ENCODE assay signal across 8 cellular contexts in genomic region chr14:21509432-21510143, GRCh38. TPM values are rescaled to one million over a fixed set of nuclear protein-coding genes. Genes with fewer than 3 reads are reported as not detected.
DNase-seq lines count a peak whose midpoint lies in the region; ATAC-seq and TF ChIP-seq lines count a peak whose summit lies in the region.

No MANE protein-coding gene starts in this region.

- H3K4me3 Mint-ChIP-seq in neural progenitor cell, result peak overlapping the region; percentile 99

- WGBS in ectodermal cell, 2 experiments, result 86 to 87% methylated on average over 6 of the region's 6 CpGs

- ATAC-seq in GM18907 (IDR thresholded peaks at IDR 0.05; ENCODE audit: unreplicated experiment) (no peak), GM18498 (IDR thresholded peaks at IDR 0.05; ENCODE audit: unreplicated experiment) (no peak), HG03457 (IDR thresholded peaks at IDR 0.05; ENCODE audit: unreplicated experiment) (no peak)

- H3K4me1 ChIP-seq in ES-I3 (ENCODE audit: insufficient read depth, low read length) (peaks cover 7% of the 10 kb centered on the region; the same call in 1 of the 2 replicates), ectodermal cell (ENCODE audit: control insufficient read depth, insufficient read depth, low read length) (peaks cover 7% of the 10 kb centered on the region), neural progenitor cell (peaks cover 16% of the 10 kb centered on the region)

- H3K4me2 ChIP-seq in neural progenitor cell, result peak overlapping the region; percentile 93

- no peak for TF ChIP-seq POLR2A in NB4 (IDR thresholded peaks at IDR 0.05; ENCODE audit: extremely low read depth, insufficient read length)

- no peak for TF ChIP-seq CTCF in NB4 (IDR thresholded peaks at IDR 0.05; ENCODE audit: low read depth, low read length)
- no peak for TF ChIP-seq CTCF in neural progenitor cell (IDR thresholded peaks at IDR 0.05)

- H3K4me3 ChIP-seq in NB4 (ENCODE audit: low read depth, low read length), result peak overlapping the region; percentile 91
- H3K4me3 ChIP-seq in ectodermal cell (ENCODE audit: insufficient read depth, low read depth, low read length), result peak overlapping the region; percentile 65
- peak overlapping the region; percentile 75 for H3K4me3 ChIP-seq in neural progenitor cell

- H3F3A ChIP-seq in neural progenitor cell (ENCODE audit: low read depth), result peaks cover 18% of the 10 kb centered on the region

- no peak for DNase-seq in NB4 (ENCODE audit: low read depth)
- no peak for DNase-seq in neural progenitor cell (ENCODE audit: low spot score)
- no peak for DNase-seq in NCI-H748 (lab: John Stamatoyannopoulos, UW; ENCODE audit: unreplicated experiment)

- H4K20me1 ChIP-seq in neural progenitor cell (ENCODE audit: low read depth), result peaks cover 7% of the 10 kb centered on the region

- peaks cover 5% of the 10 kb centered on the region for H3K9me3 Mint-ChIP-seq in neural progenitor cell

- H3K27ac ChIP-seq in ectodermal cell (ENCODE audit: insufficient read depth, low read depth, low read length, poor library complexity, severe bottlenecking) (no peak overlapping the region), neural progenitor cell (no peak overlapping the region)

- no peak overlapping the region for H2AFZ ChIP-seq in neural progenitor cell (replicated peaks)

- H3K9me3 ChIP-seq in ES-I3 (ENCODE audit: control insufficient read depth, insufficient read depth, low read length) (no peaks in the 10 kb centered on the region), ectodermal cell (ENCODE audit: control insufficient read depth, low read length) (no peaks in the 10 kb centered on the region), neural progenitor cell (ENCODE audit: low read depth) (no peaks in the 10 kb centered on the region)

- peak overlapping the region; percentile 89; the same call in 1 of the 2 replicates for H3K9ac ChIP-seq in ES-I3 (ENCODE audit: low read depth, low read length)
- peak overlapping the region; percentile 56 for H3K9ac ChIP-seq in neural progenitor cell

- H3K27me3 ChIP-seq in ectodermal cell (ENCODE audit: control insufficient read depth, insufficient read depth, low read length, poor library complexity, severe bottlenecking), result no peaks in the 10 kb centered on the region
- no peaks in the 10 kb centered on the region for H3K27me3 ChIP-seq in neural progenitor cell

- peaks cover 2% of the 10 kb centered on the region for H3K27me3 Mint-ChIP-seq in neural progenitor cell (ENCODE audit: insufficient read depth, low read depth)

- peaks cover 66% of the 10 kb centered on the region for H3K79me2 ChIP-seq in neural progenitor cell (ENCODE audit: low read depth)

- no peak overlapping the region for H3K27ac Mint-ChIP-seq in neural progenitor cell

- H3K4me1 Mint-ChIP-seq in neural progenitor cell, result peaks cover 38% of the 10 kb centered on the region

- H3K36me3 Mint-ChIP-seq in neural progenitor cell, result peaks cover 16% of the 10 kb centered on the region

- H3K36me3 ChIP-seq in ES-I3 (ENCODE audit: insufficient read depth, low read length) (no peaks in the 10 kb centered on the region; the same call in 1 of the 2 replicates), ectodermal cell (ENCODE audit: control insufficient read depth, insufficient read depth, low read length) (peaks cover 10% of the 10 kb centered on the region), neural progenitor cell (peaks cover 9% of the 10 kb centered on the region)

RNA-seq across cellular contexts. Expression of gene METTL3, which starts 1.6 kb away (rescaled TPM):
- polyA plus RNA-seq in ectodermal cell (2013, experiment 1 of 4), result 108 TPM
- 97.3 TPM for polyA plus RNA-seq in ectodermal cell (2013, experiment 2 of 4)
- polyA plus RNA-seq in ectodermal cell (2013, experiment 3 of 4), result 71.6 TPM
- 80.0 TPM for polyA plus RNA-seq in ectodermal cell (2013, experiment 4 of 4)
- total RNA-seq in neural progenitor cell (ENCODE audit: low replicate concordance), result 99.5 and 108 TPM in 2 replicates

RNA-seq across cellular contexts. Expression of gene SALL2, which starts 16.6 kb away (rescaled TPM):
- polyA plus RNA-seq in ectodermal cell (2013, experiment 1 of 4), result 259 TPM
- 325 TPM for polyA plus RNA-seq in ectodermal cell (2013, experiment 2 of 4)
- 247 TPM for polyA plus RNA-seq in ectodermal cell (2013, experiment 3 of 4)
- polyA plus RNA-seq in ectodermal cell (2013, experiment 4 of 4), result 284 TPM
- 263 and 394 TPM in 2 replicates for total RNA-seq in neural progenitor cell (ENCODE audit: low replicate concordance)

RNA-seq across cellular contexts. Expression of gene TOX4, which starts 32.6 kb away (rescaled TPM):
- 57.3 TPM for polyA plus RNA-seq in ectodermal cell (2013, experiment 1 of 4)
- polyA plus RNA-seq in ectodermal cell (2013, experiment 2 of 4), result 57.2 TPM
- polyA plus RNA-seq in ectodermal cell (2013, experiment 3 of 4), result 33.6 TPM
- polyA plus RNA-seq in ectodermal cell (2013, experiment 4 of 4), result 40.0 TPM
- total RNA-seq in neural progenitor cell (ENCODE audit: low replicate concordance), result 34.2 and 35.7 TPM in 2 replicates

RNA-seq across cellular contexts. Expression of gene RAB2B, which starts 32.8 kb away (rescaled TPM):
- polyA plus RNA-seq in ectodermal cell (2013, experiment 1 of 4), result 34.7 TPM
- 35.5 TPM for polyA plus RNA-seq in ectodermal cell (2013, experiment 2 of 4)
- 25.7 TPM for polyA plus RNA-seq in ectodermal cell (2013, experiment 3 of 4)
- polyA plus RNA-seq in ectodermal cell (2013, experiment 4 of 4), result 28.2 TPM
- 38.5 and 54.2 TPM in 2 replicates for total RNA-seq in neural progenitor cell (ENCODE audit: low replicate concordance)

RNA-seq across cellular contexts. Expression of gene CHD8, which starts 53.7 kb away (rescaled TPM):
- polyA plus RNA-seq in ectodermal cell (2013, experiment 1 of 4), result 76.1 TPM
- polyA plus RNA-seq in ectodermal cell (2013, experiment 2 of 4), result 96.8 TPM
- 67.8 TPM for polyA plus RNA-seq in ectodermal cell (2013, experiment 3 of 4)
- 76.5 TPM for polyA plus RNA-seq in ectodermal cell (2013, experiment 4 of 4)
- 72.5 and 81.1 TPM in 2 replicates for total RNA-seq in neural progenitor cell (ENCODE audit: low replicate concordance)
